Comparison of ENCODE assay signal across 25 cellular contexts in genomic region chr7:111753968-111754367, GRCh38.
DNase-seq lines count a peak whose midpoint lies in the region; ATAC-seq and TF ChIP-seq lines count a peak whose summit lies in the region.
"Had no signal": no experiment of that assay in that cellular context is flagged by ENCODE, and none has a peak within 500 bp of the region (broad histone marks: within the 10 kb centered on the region; RNA-seq: fewer than 3 reads in every experiment).

No MANE protein-coding gene starts in this region.

- no peak for TF ChIP-seq CTCF in A673 (conservative IDR thresholded peaks at IDR 0.05; ENCODE audit: low read depth, low read length)
- no peak for TF ChIP-seq CTCF in right lobe of liver (IDR thresholded peaks at IDR 0.05)
- no peak for TF ChIP-seq CTCF in upper lobe of left lung (IDR thresholded peaks at IDR 0.05)

- 37% methylated on average over 3 of the region's 3 CpGs for WGBS in right lobe of liver (ENCODE audit: insufficient coverage, low coverage, low lambda C conversion rate, missing lambda C conversion rate)
- WGBS in upper lobe of left lung, 2 donors, result 76 to 82% methylated on average over 3 of the region's 3 CpGs

- H3K9me3 ChIP-seq in A673 (ENCODE audit: low read depth, low read length, poor library complexity, severe bottlenecking) (no peaks in the 10 kb centered on the region), right lobe of liver (no peaks in the 10 kb centered on the region), upper lobe of left lung (no peaks in the 10 kb centered on the region)
- H3K9me3 ChIP-seq: A549, Caco-2, gastrocnemius medialis had no signal

- BruUV-seq in A673 (replicated peaks; lab: Mats Ljungman, UMichigan), result no TSS peak

- POLR2A ChIA-PET in A673 (lab: Charles Lee; ENCODE audit: low non-redundant PET) (no interaction called here), HEK293T (lab: Yijun Ruan, JAX) (interaction anchor here (0.7 to 1.6 kb wide), 3 partner anchors 101 to 696 kb away, joined by 3 to 10 read pairs (median 3); partner anchors contain the start of gene IFRD1)

- H3K36me3 ChIP-seq in A673 (ENCODE audit: insufficient read depth, low read length, poor library complexity, severe bottlenecking), result no peaks in the 10 kb centered on the region
- H3K36me3 ChIP-seq in right lobe of liver, result peaks cover 0 to 13% (median 8%) of the 10 kb centered on the region in 4 donors
- H3K36me3 ChIP-seq in upper lobe of left lung, result peaks cover 0 to 59% (median 10%) of the 10 kb centered on the region in 4 donors

- H3K27ac ChIP-seq in A673 (ENCODE audit: low read depth, low read length, poor library complexity, severe bottlenecking) (no peak overlapping the region), cingulate gyrus (ENCODE audit: low read depth, low read length) (peak overlapping the region; percentile 91), right lobe of liver (no peak overlapping the region), upper lobe of left lung (peak overlapping the region in 1 of 4 donors; percentile 29)
- H3K27ac ChIP-seq: A549; BLaER1 treated with 17β-estradiol and CSF1 and Interleukin-3, amounts not matched to agents 10 nM and 100 nM; gastrocnemius medialis had no signal

- H3K27me3 ChIP-seq in A673 (replicated peaks; ENCODE audit: insufficient read depth, low read depth, low read length, poor library complexity) (no peaks in the 10 kb centered on the region), right lobe of liver (no peaks in the 10 kb centered on the region), upper lobe of left lung (no peaks in the 10 kb centered on the region)
- H3K27me3 ChIP-seq: BLaER1 treated with 17β-estradiol and CSF1 and Interleukin-3, amounts not matched to agents 10 nM and 100 nM; gastrocnemius medialis had no signal

- peak; percentile 24 to 83 (median 63) for ATAC-seq in right lobe of liver
- no peak for ATAC-seq in HG02981 (IDR thresholded peaks at IDR 0.05; ENCODE audit: unreplicated experiment)
- no peak for ATAC-seq in upper lobe of left lung (ENCODE audit: low FRiP score in 2 of 2)
- ATAC-seq: A549; activated CD4-positive, CD25-positive, alpha-beta regulatory T cell treated with anti-CD3 and anti-CD28 coated beads, Interleukin-2, amount 50 U/mL, for 24 hours; activated CD8-positive, alpha-beta T cell treated with anti-CD3 and anti-CD28 coated beads for 36 hours; gastrocnemius medialis; K562; sciatic nerve had no signal

- intact Hi-C loops in A673 (cut with micrococcal nuclease; ENCODE audit: unreplicated experiment), result loop anchor here (5.0 kb wide), 1 partner anchor 453 kb away; the partner anchor contains the start of genes DOCK4 and ZNF277
- intact Hi-C loops in right lobe of liver (cut with DNase I), result no loop called here

- H3K4me1 ChIP-seq in A673 (ENCODE audit: insufficient read depth, low read length, poor library complexity, severe bottlenecking) (peaks cover 17% of the 10 kb centered on the region), right lobe of liver (peaks cover 0 to 10% (median under 1%) of the 10 kb centered on the region in 4 donors), upper lobe of left lung (peaks cover 0 to 12% (median 4%) of the 10 kb centered on the region in 4 donors)
- H3K4me1 ChIP-seq: A549; BLaER1 treated with 17β-estradiol and CSF1 and Interleukin-3, amounts not matched to agents 10 nM and 100 nM; gastrocnemius medialis had no signal

- no peak for TF ChIP-seq EP300 in upper lobe of left lung (IDR thresholded peaks at IDR 0.05)

- TF ChIP-seq POLR2A in right lobe of liver (IDR thresholded peaks at IDR 0.05) (no peak), upper lobe of left lung (IDR thresholded peaks at IDR 0.05) (no peak)

- H3K4me3 ChIP-seq in A673 (ENCODE audit: low read depth, low read length, poor library complexity, severe bottlenecking), result no peak overlapping the region
- H3K4me3 ChIP-seq in right lobe of liver, result no peak overlapping the region
- H3K4me3 ChIP-seq in upper lobe of left lung, result no peak overlapping the region
- H3K4me3 ChIP-seq: A549; BLaER1 treated with 17β-estradiol and CSF1 and Interleukin-3, amounts not matched to agents 10 nM and 100 nM; gastrocnemius medialis; K562 had no signal

- CTCF ChIA-PET in A673 (lab: Charles Lee) (interaction anchor here (1.2 to 2.1 kb wide), 2 partner anchors 9 to 101 kb away, joined by 4 to 15 read pairs; no protein-coding TSS in a partner anchor), HEK293T (lab: Yijun Ruan, JAX) (interaction anchor here (1.1 to 1.2 kb wide), 2 partner anchors 9 to 743 kb away, joined by 3 to 6 read pairs; no protein-coding TSS in a partner anchor)

- DNase-seq in A673 (ENCODE audit: low spot score), result peak; percentile 49
- DNase-seq in HCEC 1CT, result peak; percentile 8
- no peak for DNase-seq in right lobe of liver
- no peak for DNase-seq in activated naive CD4-positive, alpha-beta T cell treated with anti-CD3 and anti-CD28 coated beads, Interleukin-2, amount 50 U/mL, for 16 hours
- no peak for DNase-seq in HEK293T (ENCODE audit: extremely low spot score)
- no peak for DNase-seq in upper lobe of left lung
- DNase-seq: activated CD8-positive, alpha-beta T cell treated with anti-CD3 and anti-CD28 coated beads for 36 hours; activated gamma-delta T cell; activated T-cell treated with anti-CD3 and anti-CD28 coated beads for 4 hours; Caco-2; gastrocnemius medialis; kidney; MM.1S; naive B cell; NCI-H1436; NCI-H2171; NCI-H524; stimulated activated CD8-positive, alpha-beta memory T cell treated with anti-CD3 and anti-CD28 coated beads, Interleukin-4, amount 100 ng/mL, for 48 hours had no signal

TF ChIP-seq in HEK293T, 16 proteins besides CTCF, POLR2A, EP300 and RAD21:
- no peak for TF ChIP-seq FOXA1 (IDR thresholded peaks at IDR 0.05)
- TF ChIP-seq SP1 (IDR thresholded peaks at IDR 0.05), result no peak
- no peak for TF ChIP-seq FOXK2 (IDR thresholded peaks at IDR 0.05)
- no peak for TF ChIP-seq FOXM1 (IDR thresholded peaks at IDR 0.05; ENCODE audit: borderline replicate concordance)
- no peak for TF ChIP-seq PKNOX1 (IDR thresholded peaks at IDR 0.05)
- TF ChIP-seq L3MBTL2 (conservative IDR thresholded peaks at IDR 0.05), result no peak
- no peak for TF ChIP-seq ELF4 (IDR thresholded peaks at IDR 0.05)
- no peak for TF ChIP-seq NFRKB (IDR thresholded peaks at IDR 0.05)
- no peak for TF ChIP-seq TARDBP (IDR thresholded peaks at IDR 0.05)
- TF ChIP-seq SUZ12 (IDR thresholded peaks at IDR 0.05), result no peak
- TF ChIP-seq ARNT (IDR thresholded peaks at IDR 0.05), result no peak

Comparison
In these comparisons a context has a peak if more than half of its experiments do, and no peak if none do; other contexts are left out.
1. DNase-seq: peak in A673 (single experiment) and HCEC 1CT (single experiment); none in right lobe of liver (0 of 3), activated naive CD4-positive, alpha-beta T cell treated with anti-CD3 and anti-CD28 coated beads, Interleukin-2, amount 50 U/mL, for 16 hours (single experiment), HEK293T (single experiment) and upper lobe of left lung (0 of 2).
2. ATAC-seq: peak in right lobe of liver (4 of 4); none in HG02981 (single experiment) and upper lobe of left lung (0 of 2).